ENCODE assay signal across 14 cellular contexts in genomic region chr9:123282343-123283047, GRCh38. TPM values are rescaled to one million over a fixed set of nuclear protein-coding genes. Genes with fewer than 3 reads are reported as not detected.
DNase-seq lines count a peak whose midpoint lies in the region; ATAC-seq, FAIRE-seq and TF ChIP-seq lines count a peak whose summit lies in the region.
"Had no signal": no experiment of that assay in that cellular context is flagged by ENCODE, and none has a peak within 500 bp of the region (broad histone marks: within the 10 kb centered on the region; RNA-seq: fewer than 3 reads in every experiment).

No MANE protein-coding gene starts in this region.

- no peak overlapping the region for H3K9ac ChIP-seq in muscle layer of colon (ENCODE audit: low read length)

- H3K4me3 ChIP-seq in bronchial epithelial cell (ENCODE audit: low read depth, low read length) (no peak overlapping the region), muscle layer of colon (ENCODE audit: low read depth in 1 of 2, low read length in 2 of 2) (no peak overlapping the region)
- H3K4me3 ChIP-seq: tibial nerve had no signal

- H3K9me3 ChIP-seq in muscle layer of colon (ENCODE audit: low read length): no peaks in the 10 kb centered on the region
- no peaks in the 10 kb centered on the region for H3K9me3 ChIP-seq in T-helper 17 cell (ENCODE audit: control insufficient read depth, low read length, poor library complexity, severe bottlenecking)
- H3K9me3 ChIP-seq: tibial nerve had no signal

- H3K27ac Mint-ChIP-seq in T-helper 17 cell: no peak overlapping the region
- H3K27ac Mint-ChIP-seq: T-helper 1 cell treated with Interleukin-12 subunit alpha and Interleukin-12 subunit beta and Interleukin-4 antibody, amounts not matched to agents 30 μg/mL and 1 μg/mL, for 36 hours had no signal

- ATAC-seq in T-helper 17 cell: no peak

- no peaks in the 10 kb centered on the region for H3K4me1 Mint-ChIP-seq in T-helper 17 cell

- H3K4me3 Mint-ChIP-seq in T-helper 17 cell: no peak overlapping the region
- H3K4me3 Mint-ChIP-seq: T-helper 1 cell treated with Interleukin-12 subunit alpha and Interleukin-12 subunit beta and Interleukin-4 antibody, amounts not matched to agents 30 μg/mL and 1 μg/mL, for 36 hours had no signal

- no peak for TF ChIP-seq CTCF in bronchial epithelial cell (IDR thresholded peaks at IDR 0.05; ENCODE audit: insufficient read depth, low read length, severe bottlenecking)

- H3K36me3 ChIP-seq in bronchial epithelial cell (ENCODE audit: control insufficient read depth, insufficient read depth, low read length) (no peaks in the 10 kb centered on the region), muscle layer of colon (ENCODE audit: insufficient read depth, low read length) (no peaks in the 10 kb centered on the region)
- H3K36me3 ChIP-seq: tibial nerve had no signal

- H3K27me3 ChIP-seq in bronchial epithelial cell (ENCODE audit: control insufficient read depth, insufficient read depth, low read length) (no peaks in the 10 kb centered on the region), muscle layer of colon (ENCODE audit: control insufficient read depth in 1 of 2, insufficient read depth in 2 of 2, low read length in 2 of 2) (no peaks in the 10 kb centered on the region)
- H3K27me3 ChIP-seq: tibial nerve had no signal

- H3K27me3 Mint-ChIP-seq in T-helper 17 cell: no peaks in the 10 kb centered on the region

- peak overlapping the region; percentile 5 for H3K27ac ChIP-seq in muscle layer of colon (ENCODE audit: low read depth, low read length)
- H3K27ac ChIP-seq: C4-2B, tibial nerve had no signal

- peaks cover 9% of the 10 kb centered on the region for H3K4me1 ChIP-seq in muscle layer of colon (ENCODE audit: insufficient read depth, low read length)
- H3K4me1 ChIP-seq: tibial nerve had no signal

- DNase-seq in Daoy (ENCODE audit: low read depth) (peak; percentile 88), NCI-H446 (lab: John Stamatoyannopoulos, UW) (peak; percentile 5 to 65), bronchial epithelial cell (ENCODE audit: low read depth) (peak; percentile 44), NCI-H1048 (lab: John Stamatoyannopoulos, UW) (no peak), T-helper 17 cell (no peak), NCI-H1436 (lab: John Stamatoyannopoulos, UW) (no peak)
- no peak for DNase-seq in activated CD4-positive, alpha-beta T cell treated with anti-CD3 and anti-CD28 coated beads, Interleukin-2, amount 50 U/mL, for 48 hours
- DNase-seq: midbrain, NCI-H510A treated with DMSO at 0.1 percent for 48 hours had no signal

- no peaks in the 10 kb centered on the region for H3K36me3 Mint-ChIP-seq in T-helper 17 cell (ENCODE audit: low read depth)

- FAIRE-seq in bronchial epithelial cell (lab: Jason Lieb, UNC): no peak
- FAIRE-seq: H1 had no signal

RNA-seq across cellular contexts. Expression of gene STRBP, which starts 14.1 kb away (rescaled TPM):
- 43.1 and 44.6 TPM in 2 replicates for total RNA-seq in Daoy (2014; rRNA removed; shearing (Covaris generic))
- total RNA-seq in bronchial epithelial cell (15.0 and 21.6 TPM in 2 replicates), T-helper 17 cell (10 to 100 TPM; 11.1 to 15.4 TPM)

Comparison
In these comparisons a context has a peak if more than half of its experiments do, and no peak if none do; other contexts are left out.
1. DNase-seq: peak in Daoy (single experiment), NCI-H446 (2 of 2) and bronchial epithelial cell (single experiment); none in activated CD4-positive, alpha-beta T cell treated with anti-CD3 and anti-CD28 coated beads, Interleukin-2, amount 50 U/mL, for 48 hours (0 of 2), NCI-H1048 (single experiment), T-helper 17 cell (0 of 3) and NCI-H1436 (single experiment).